Comparison of ENCODE assay signal across 8 cellular contexts in genomic region chr7:140242057-140243031, GRCh38.
A peak's percentile ranks its signal among the peaks of the same experiment; 100 is the strongest.
DNase-seq lines count a peak whose midpoint lies in the region; ATAC-seq and TF ChIP-seq lines count a peak whose summit lies in the region.

No MANE protein-coding gene starts in this region.

- ATAC-seq in activated CD4-positive, CD25-positive, alpha-beta regulatory T cell treated with anti-CD3 and anti-CD28 coated beads, Interleukin-2, amount 50 U/mL, for 24 hours: peak; percentile 38 to 79
- peak; percentile 82 for ATAC-seq in stimulated activated memory B cell treated with anti-CD40 and anti-IgM and Interleukin-4, amounts not matched to agents 10 μg/mL and 1 μg/mL and 100 μg/mL, for 72 hours
- ATAC-seq in omental fat pad (ENCODE audit: low FRiP score): no peak

- H3K9ac ChIP-seq in KMS-11: no peak overlapping the region
- peak overlapping the region; percentile 40 to 48 for H3K9ac ChIP-seq in duodenal mucosa (ENCODE audit: low read depth in 1 of 2, low read length in 2 of 2)

- no peak for TF ChIP-seq POLR2A in sigmoid colon (IDR thresholded peaks at IDR 0.05)

- peaks cover 25% of the 10 kb centered on the region for H3K4me1 Mint-ChIP-seq in stimulated activated memory B cell treated with anti-CD40 and anti-IgM and Interleukin-4, amounts not matched to agents 10 μg/mL and 1 μg/mL and 100 μg/mL, for 72 hours

- peaks cover 18% of the 10 kb centered on the region for H3K4me1 ChIP-seq in KMS-11 (ENCODE audit: low read depth, poor library complexity, severe bottlenecking)
- H3K4me1 ChIP-seq in duodenal mucosa (ENCODE audit: control insufficient read depth in 1 of 2, insufficient read depth in 2 of 2, low read length in 2 of 2): peaks cover 46 to 57% of the 10 kb centered on the region in 2 donors
- no peaks in the 10 kb centered on the region for H3K4me1 ChIP-seq in sigmoid colon

- peak overlapping the region; percentile 2; the same call in 1 of the 2 replicates for H3K4me2 ChIP-seq in KMS-11

- no peak overlapping the region for H3K27ac ChIP-seq in KMS-11
- H3K27ac ChIP-seq in duodenal mucosa (ENCODE audit: low read depth, low read length): peak overlapping the region; percentile 69
- no peak overlapping the region for H3K27ac ChIP-seq in sigmoid colon

- intact Hi-C loops in sigmoid colon (cut with DNase I): no loop called here

- no peak overlapping the region for H3K4me3 Mint-ChIP-seq in stimulated activated memory B cell treated with anti-CD40 and anti-IgM and Interleukin-4, amounts not matched to agents 10 μg/mL and 1 μg/mL and 100 μg/mL, for 72 hours

- no peaks in the 10 kb centered on the region for H4K20me1 ChIP-seq in KMS-11 (ENCODE audit: insufficient read depth)

- H3K27me3 Mint-ChIP-seq in stimulated activated memory B cell treated with anti-CD40 and anti-IgM and Interleukin-4, amounts not matched to agents 10 μg/mL and 1 μg/mL and 100 μg/mL, for 72 hours: no peaks in the 10 kb centered on the region

- H3K4me3 ChIP-seq in KMS-11 (IDR thresholded peaks at IDR 0.05; ENCODE audit: insufficient read depth, low read depth, low read length): no peak overlapping the region
- H3K4me3 ChIP-seq in duodenal mucosa (ENCODE audit: low read depth in 1 of 2, low read length in 2 of 2): peak overlapping the region; percentile 28 to 36
- H3K4me3 ChIP-seq in sigmoid colon: no peak overlapping the region

- TF ChIP-seq CTCF in KMS-11 (conservative IDR thresholded peaks at IDR 0.05; ENCODE audit: low read depth, low read length) (no peak), sigmoid colon (IDR thresholded peaks at IDR 0.05) (no peak), omental fat pad (IDR thresholded peaks at IDR 0.05) (no peak)

- WGBS in sigmoid colon, 2 donors: 10 to 33% methylated on average over 4 of the region's 4 CpGs

- H3K9me3 Mint-ChIP-seq in stimulated activated memory B cell treated with anti-CD40 and anti-IgM and Interleukin-4, amounts not matched to agents 10 μg/mL and 1 μg/mL and 100 μg/mL, for 72 hours: no peaks in the 10 kb centered on the region

- peaks cover 57% of the 10 kb centered on the region; the same call in 1 of the 2 replicates for H3K27me3 ChIP-seq in KMS-11 (ENCODE audit: insufficient read depth, low read depth)
- H3K27me3 ChIP-seq in duodenal mucosa (ENCODE audit: control insufficient read depth in 1 of 2, insufficient read depth in 2 of 2, low read length in 2 of 2): no peaks in the 10 kb centered on the region
- H3K27me3 ChIP-seq in sigmoid colon: no peaks in the 10 kb centered on the region

- DNase-seq in activated CD4-positive, CD25-positive, alpha-beta regulatory T cell (lab: John Stamatoyannopoulos, UW): no peak
- no peak for DNase-seq in sigmoid colon
- DNase-seq in RKO (ENCODE audit: low spot score): no peak
- DNase-seq in omental fat pad (ENCODE audit: low spot score): no peak

- no peaks in the 10 kb centered on the region for H3K79me2 ChIP-seq in KMS-11 (ENCODE audit: insufficient read depth, low read depth)

- H3K36me3 Mint-ChIP-seq in stimulated activated memory B cell treated with anti-CD40 and anti-IgM and Interleukin-4, amounts not matched to agents 10 μg/mL and 1 μg/mL and 100 μg/mL, for 72 hours: no peaks in the 10 kb centered on the region

- H3K27ac Mint-ChIP-seq in stimulated activated memory B cell treated with anti-CD40 and anti-IgM and Interleukin-4, amounts not matched to agents 10 μg/mL and 1 μg/mL and 100 μg/mL, for 72 hours: peak overlapping the region; percentile 19

- H3K9me3 ChIP-seq in duodenal mucosa (ENCODE audit: control insufficient read depth in 1 of 2, low read length in 2 of 2) (no peaks in the 10 kb centered on the region), sigmoid colon (no peaks in the 10 kb centered on the region)

- H2AFZ ChIP-seq in KMS-11 (ENCODE audit: low read depth): no peak overlapping the region

- H3K36me3 ChIP-seq in KMS-11 (ENCODE audit: insufficient read depth) (no peaks in the 10 kb centered on the region), duodenal mucosa (ENCODE audit: control insufficient read depth in 1 of 2, insufficient read depth in 2 of 2, low read length in 2 of 2) (no peaks in the 10 kb centered on the region), sigmoid colon (no peaks in the 10 kb centered on the region)

- TF ChIP-seq EP300 in sigmoid colon (IDR thresholded peaks at IDR 0.05): no peak

Comparison
In these comparisons a context has a peak if more than half of its experiments do, and no peak if none do; other contexts are left out.
1. H3K4me3 ChIP-seq: peak in duodenal mucosa (2 of 2); none in KMS-11 (single experiment) and sigmoid colon (0 of 4).